8 cellular contexts compared by ENCODE assay signal in genomic region chr14:49892301-49892635, GRCh38. TPM values are rescaled to one million over a fixed set of nuclear protein-coding genes. Genes with fewer than 3 reads are reported as not detected.
DNase-seq lines count a peak whose midpoint lies in the region; ATAC-seq and TF ChIP-seq lines count a peak whose summit lies in the region.

No MANE protein-coding gene starts in this region.

- H3K23ac ChIP-seq in neuronal stem cell (ENCODE audit: low read depth, low read length, poor library complexity): peak overlapping the region; percentile 98

- ATAC-seq in GM19452 (IDR thresholded peaks at IDR 0.05; ENCODE audit: unreplicated experiment) (peak; percentile 16), gastroesophageal sphincter (peak; percentile 60)

- CTCF ChIA-PET in Calu3 (lab: Charles Lee): interaction anchor here (0.5 to 1.0 kb wide), 8 partner anchors 12 to 83 kb away, joined by 3 to 8 read pairs (median 4); partner anchors contain the start of gene NEMF

- H3K4me3 ChIP-seq in NT2/D1 (ENCODE audit: insufficient read length, low read depth) (peak overlapping the region; percentile 65), gastroesophageal sphincter (peak overlapping the region; percentile 97 to 99), neuronal stem cell (ENCODE audit: low read length in 2 of 2) (peak overlapping the region; percentile 88 to 89)

- no peak overlapping the region for H2BK120ac ChIP-seq in neuronal stem cell (ENCODE audit: low read depth, low read length)

- peak overlapping the region; percentile 91 for H2AFZ ChIP-seq in neuronal stem cell (ENCODE audit: low read length)

- no peak for DNase-seq in Calu3
- peak; percentile 75 for DNase-seq in HT1080 (ENCODE audit: low read depth)
- no peak for DNase-seq in NT2/D1 (ENCODE audit: low read depth, low spot score)
- peak; percentile 51 for DNase-seq in neuronal stem cell (ENCODE audit: low spot score)
- no peak for DNase-seq in posterior vena cava (ENCODE audit: low spot score)

- H3K36me3 ChIP-seq in NT2/D1 (ENCODE audit: insufficient read depth, insufficient read length, low read length): peaks cover 30% of the 10 kb centered on the region
- no peaks in the 10 kb centered on the region for H3K36me3 ChIP-seq in gastroesophageal sphincter
- H3K36me3 ChIP-seq in neuronal stem cell (replicated peaks in 1 of 2; ENCODE audit: control insufficient read depth in 2 of 2, insufficient read depth in 2 of 2, low read length in 2 of 2): peaks cover 0 to 36% of the 10 kb centered on the region in 2 donors

- no peak overlapping the region for H4K8ac ChIP-seq in neuronal stem cell (ENCODE audit: low read depth, low read length)

- TSS peak; percentile 83 for BruUV-seq in Calu3 (replicated peaks; lab: Mats Ljungman, UMichigan)

- H3K4ac ChIP-seq in neuronal stem cell (ENCODE audit: low read length): no peak overlapping the region

- TF ChIP-seq POLR2A in gastroesophageal sphincter (IDR thresholded peaks at IDR 0.05): no peak

- H3K4me1 Mint-ChIP-seq in Calu3 (ENCODE audit: low read depth, unreplicated experiment): no peaks in the 10 kb centered on the region
- peaks cover 25% of the 10 kb centered on the region for H3K4me1 Mint-ChIP-seq in activated naive CD4-positive, alpha-beta T cell treated with anti-CD3 and anti-CD28 coated beads, Interleukin-2, amount 50 U/mL, for 24 hours

- H3K4me3 Mint-ChIP-seq in Calu3 (ENCODE audit: low read depth, unreplicated experiment): peak overlapping the region; percentile 87
- H3K4me3 Mint-ChIP-seq in activated naive CD4-positive, alpha-beta T cell treated with anti-CD3 and anti-CD28 coated beads, Interleukin-2, amount 50 U/mL, for 24 hours: peak overlapping the region; percentile 96

- H3K18ac ChIP-seq in neuronal stem cell (ENCODE audit: low read length): peak overlapping the region; percentile 97

- H3K4me1 ChIP-seq in NT2/D1 (ENCODE audit: insufficient read depth, insufficient read length): no peaks in the 10 kb centered on the region
- peaks cover 0 to 44% (median 24%) of the 10 kb centered on the region in 3 donors for H3K4me1 ChIP-seq in gastroesophageal sphincter
- peaks cover 0 to 17% of the 10 kb centered on the region in 2 donors for H3K4me1 ChIP-seq in neuronal stem cell (ENCODE audit: control insufficient read depth in 2 of 2, insufficient read depth in 1 of 2, low read depth in 1 of 2, low read length in 2 of 2)

- H3K4me2 ChIP-seq in neuronal stem cell (ENCODE audit: insufficient read depth, low read length, poor library complexity, severe bottlenecking): peak overlapping the region; percentile 72

- H2BK5ac ChIP-seq in neuronal stem cell (ENCODE audit: low read length): peak overlapping the region; percentile 75

- H3K27ac ChIP-seq in gastroesophageal sphincter (peak overlapping the region; percentile 99 to 100 (median 100)), neuronal stem cell (replicated peaks; ENCODE audit: low read length) (peak overlapping the region; percentile 90)

- TF ChIP-seq EP300 in gastroesophageal sphincter (IDR thresholded peaks at IDR 0.05): no peak

- no peak overlapping the region for H4K91ac ChIP-seq in neuronal stem cell (ENCODE audit: low read depth, low read length, poor library complexity)

- intact Hi-C loops in Calu3 (cut with micrococcal nuclease; ENCODE audit: unreplicated experiment) (loop anchor here (2.0 kb wide), 2 partner anchors 23 to 55 kb away; no protein-coding TSS in a partner anchor), posterior vena cava (cut with DNase I) (loop anchor here in 1 of 2 donors (10.0 kb wide), 1 partner anchor 113 kb away; no protein-coding TSS in a partner anchor)

- peaks cover 53% of the 10 kb centered on the region for H3K36me3 Mint-ChIP-seq in Calu3 (ENCODE audit: insufficient read depth, unreplicated experiment)
- peaks cover 35% of the 10 kb centered on the region for H3K36me3 Mint-ChIP-seq in activated naive CD4-positive, alpha-beta T cell treated with anti-CD3 and anti-CD28 coated beads, Interleukin-2, amount 50 U/mL, for 24 hours

- TF ChIP-seq CTCF in Calu3 (IDR thresholded peaks at IDR 0.05; ENCODE audit: unreplicated experiment) (no peak), gastroesophageal sphincter (IDR thresholded peaks at IDR 0.05) (no peak)

- H3K79me1 ChIP-seq in neuronal stem cell (ENCODE audit: low read depth, low read length): peaks cover 6% of the 10 kb centered on the region

- H2BK12ac ChIP-seq in neuronal stem cell (ENCODE audit: low read length): no peak overlapping the region

- H2BK15ac ChIP-seq in neuronal stem cell (ENCODE audit: low read length): no peak overlapping the region

- 0 to 2% methylated on average over 9 to 12 of the region's 12 CpGs for WGBS in gastroesophageal sphincter (ENCODE audit: low coverage in 1 of 2), 2 donors
- WGBS in neuronal stem cell (ENCODE audit: extremely low coverage in 2 of 2, insufficient read length in 2 of 2, insufficient replicate concordance in 1 of 2), 2 donors: no CpG with 5 or more reads among the region's 12 CpGs

- no peaks in the 10 kb centered on the region for H3K9me3 ChIP-seq in NT2/D1 (ENCODE audit: insufficient read depth, low read length)
- H3K9me3 ChIP-seq in gastroesophageal sphincter: no peaks in the 10 kb centered on the region
- H3K9me3 ChIP-seq in neuronal stem cell (replicated peaks in 1 of 2; ENCODE audit: control insufficient read depth in 2 of 2, insufficient read depth in 1 of 2, low read depth in 1 of 2, low read length in 2 of 2): no peaks in the 10 kb centered on the region

- H2AK5ac ChIP-seq in neuronal stem cell (ENCODE audit: low read depth, low read length): no peak overlapping the region

- peak overlapping the region; percentile 97 for H3K27ac Mint-ChIP-seq in Calu3 (ENCODE audit: unreplicated experiment)
- peak overlapping the region; percentile 100 for H3K27ac Mint-ChIP-seq in activated naive CD4-positive, alpha-beta T cell treated with anti-CD3 and anti-CD28 coated beads, Interleukin-2, amount 50 U/mL, for 24 hours

- H3K9ac ChIP-seq in NT2/D1 (ENCODE audit: insufficient read length, low read depth) (peak overlapping the region; percentile 98), neuronal stem cell (ENCODE audit: low read depth, low read length, poor library complexity) (peak overlapping the region; percentile 92)

- no peaks in the 10 kb centered on the region for H3K27me3 ChIP-seq in NT2/D1 (ENCODE audit: insufficient read depth, insufficient read length)
- H3K27me3 ChIP-seq in gastroesophageal sphincter: no peaks in the 10 kb centered on the region
- H3K27me3 ChIP-seq in neuronal stem cell (ENCODE audit: control insufficient read depth in 3 of 3, insufficient read depth in 3 of 3, low read depth in 1 of 3, low read length in 3 of 3): no peaks in the 10 kb centered on the region

- H3K14ac ChIP-seq in neuronal stem cell (ENCODE audit: low read length): peak overlapping the region; percentile 22

- no peaks in the 10 kb centered on the region for H3K27me3 Mint-ChIP-seq in Calu3 (ENCODE audit: unreplicated experiment)
- H3K27me3 Mint-ChIP-seq in activated naive CD4-positive, alpha-beta T cell treated with anti-CD3 and anti-CD28 coated beads, Interleukin-2, amount 50 U/mL, for 24 hours: no peaks in the 10 kb centered on the region

- H3K9me3 Mint-ChIP-seq in Calu3 (ENCODE audit: low read depth, unreplicated experiment): no peaks in the 10 kb centered on the region
- H3K9me3 Mint-ChIP-seq in activated naive CD4-positive, alpha-beta T cell treated with anti-CD3 and anti-CD28 coated beads, Interleukin-2, amount 50 U/mL, for 24 hours: no peaks in the 10 kb centered on the region

RNA-seq across cellular contexts. Expression of gene ARF6, which starts 0.6 kb away (rescaled TPM):
- total RNA-seq in Calu3 (2022) (74.2 and 81.0 TPM in 2 replicates), gastroesophageal sphincter (10 to 100 TPM; 43.1 to 59.6 (median 51.3) TPM), posterior vena cava (10 to 100 TPM; 55.8 to 58.9 TPM)
- total RNA-seq in HT1080 (2014; rRNA removed; shearing (Covaris generic)): 65.4 and 119 TPM in 2 replicates
- 121 and 132 TPM in 2 replicates for polyA plus RNA-seq in HT1080 (2015; cell fraction: cytosol; rRNA removed)
- polyA plus RNA-seq in HT1080 (2015; cell fraction: nucleus; rRNA removed): 64.0 and 64.1 TPM in 2 replicates
- 26.5 TPM for polyA plus RNA-seq in neuronal stem cell (2013, experiment 1 of 2)
- polyA plus RNA-seq in neuronal stem cell (2013, experiment 2 of 2): 27.2 TPM

RNA-seq across cellular contexts. Expression of gene NEMF, which starts 39.7 kb away (rescaled TPM):
- total RNA-seq in Calu3 (2022) (76.3 and 77.7 TPM in 2 replicates), gastroesophageal sphincter (10 to 100 TPM; 43.6 to 91.3 (median 68.6) TPM), posterior vena cava (10 to 100 TPM; 49.3 to 61.4 TPM)
- total RNA-seq in HT1080 (2014; rRNA removed; shearing (Covaris generic)): 31.2 and 38.6 TPM in 2 replicates
- polyA plus RNA-seq in HT1080 (2015; cell fraction: cytosol; rRNA removed): 21.7 and 28.4 TPM in 2 replicates
- 76.7 and 92.4 TPM in 2 replicates for polyA plus RNA-seq in HT1080 (2015; cell fraction: nucleus; rRNA removed)
- 62.0 TPM for polyA plus RNA-seq in neuronal stem cell (2013, experiment 1 of 2)
- polyA plus RNA-seq in neuronal stem cell (2013, experiment 2 of 2): 63.9 TPM

Comparison
In these comparisons a context has a peak if more than half of its experiments do, and no peak if none do; other contexts are left out.
1. DNase-seq: peak in HT1080 (single experiment) and neuronal stem cell (single experiment); none in Calu3 (single experiment), NT2/D1 (single experiment) and posterior vena cava (single experiment).
2. Peak in every context shown above with its lines, with median percentiles within 50 percentile points of each other: H3K4me3 ChIP-seq.